Comparison of ENCODE assay signal across 1 cellular context in genomic region chr1:18041685-18042355, GRCh38.
TF ChIP-seq lines count a peak whose summit lies in the region.

No MANE protein-coding gene starts in this region.

TF ChIP-seq in SK-N-SH treated with all-trans-retinoic acid at 6 μM for 48 hours, 23 proteins besides CTCF, POLR2A, EP300 and RAD21 (continued from another document):
- TF ChIP-seq ZNF8 (CRISPR knock-in tag; IDR thresholded peaks at IDR 0.05): no peak
- TF ChIP-seq PPARA (CRISPR knock-in tag; IDR thresholded peaks at IDR 0.05; ENCODE audit: borderline replicate concordance): no peak
- no peak for TF ChIP-seq TSHZ2 (CRISPR knock-in tag; IDR thresholded peaks at IDR 0.05)
- no peak for TF ChIP-seq OSR1 (CRISPR knock-in tag; IDR thresholded peaks at IDR 0.05)
